Comparison of ENCODE assay signal across 12 cellular contexts in genomic region chr16:11114366-11115164, GRCh38.
A peak's percentile ranks its signal among the peaks of the same experiment; 100 is the strongest.
DNase-seq lines count a peak whose midpoint lies in the region; ATAC-seq and TF ChIP-seq lines count a peak whose summit lies in the region.
"Had no signal": no experiment of that assay in that cellular context is flagged by ENCODE, and none has a peak within 500 bp of the region (broad histone marks: within the 10 kb centered on the region; RNA-seq: fewer than 3 reads in every experiment).

No MANE protein-coding gene starts in this region.

- WGBS in psoas muscle, 3 donors = 91 to 95% (median 92%) methylated on average over 15 of the region's 15 CpGs

- no peaks in the 10 kb centered on the region for H3K4me1 ChIP-seq in psoas muscle

- intact Hi-C loops in CD14-positive monocyte (cut with micrococcal nuclease) = no loop called here
- intact Hi-C loops in natural killer cell (cut with micrococcal nuclease) = loop anchor here (10.0 kb wide), 1 partner anchor 140 kb away; the partner anchor contains the start of gene SOCS1
- intact Hi-C loops in psoas muscle (cut with DNase I) = no loop called here

- peak overlapping the region; percentile 33 to 75 for H3K4me3 Mint-ChIP-seq in CD14-positive monocyte
- H3K4me3 Mint-ChIP-seq in activated T-cell treated with anti-CD3 and anti-CD28 coated beads, Interleukin-2, amount 50 U/mL, for 72 hours = peak overlapping the region; percentile 66 to 79
- peak overlapping the region; percentile 81 for H3K4me3 Mint-ChIP-seq in natural killer cell

- DNase-seq in CD14-positive monocyte (ENCODE audit: low spot score) = no peak
- peak; percentile 43 to 55 for DNase-seq in activated T-cell treated with anti-CD3 and anti-CD28 coated beads, Interleukin-2, amount 50 U/mL, for 72 hours
- DNase-seq in natural killer cell = no peak
- no peak for DNase-seq in mucosa of gallbladder (ENCODE audit: low spot score)
- no peak for DNase-seq in NCI-H2227 (lab: John Stamatoyannopoulos, UW; ENCODE audit: unreplicated experiment)
- DNase-seq in psoas muscle = no peak
- DNase-seq: BE2C, NCI-H526 treated with DMSO at 0.1 percent for 48 hours, nucleus accumbens, T1000 had no signal

- H3K27ac ChIP-seq in KOPT-K1 (ENCODE audit: low read depth, low read length, poor library complexity, severe bottlenecking) (peak overlapping the region; percentile 82), psoas muscle (no peak overlapping the region)

- peaks cover 17% of the 10 kb centered on the region for H3K4me1 Mint-ChIP-seq in CD14-positive monocyte
- peaks cover 91% of the 10 kb centered on the region for H3K4me1 Mint-ChIP-seq in activated T-cell treated with anti-CD3 and anti-CD28 coated beads, Interleukin-2, amount 50 U/mL, for 72 hours (ENCODE audit: low read depth)
- peaks cover 53% of the 10 kb centered on the region in 2 donors for H3K4me1 Mint-ChIP-seq in natural killer cell

- peaks cover 0 to 3% (median 0%) of the 10 kb centered on the region in 3 donors for H3K27me3 Mint-ChIP-seq in CD14-positive monocyte (ENCODE audit: low read depth in 3 of 3)
- no peaks in the 10 kb centered on the region for H3K27me3 Mint-ChIP-seq in activated T-cell treated with anti-CD3 and anti-CD28 coated beads, Interleukin-2, amount 50 U/mL, for 72 hours (ENCODE audit: low read depth)
- H3K27me3 Mint-ChIP-seq in natural killer cell (ENCODE audit: low read depth in 2 of 2) = no peaks in the 10 kb centered on the region

- no peak overlapping the region for H3K4me3 ChIP-seq in psoas muscle

- no peaks in the 10 kb centered on the region for H3K27me3 ChIP-seq in psoas muscle (ENCODE audit: insufficient read depth in 3 of 3, low read length in 2 of 3)
- H3K27me3 ChIP-seq: BE2C had no signal

- peaks cover 21% of the 10 kb centered on the region in 2 donors for H3K36me3 Mint-ChIP-seq in CD14-positive monocyte
- H3K36me3 Mint-ChIP-seq in activated T-cell treated with anti-CD3 and anti-CD28 coated beads, Interleukin-2, amount 50 U/mL, for 72 hours (ENCODE audit: insufficient read depth in 2 of 2) = peaks cover 10 to 27% of the 10 kb centered on the region in 2 donors
- H3K36me3 Mint-ChIP-seq in natural killer cell = no peaks in the 10 kb centered on the region

- H3K9me3 ChIP-seq in KOPT-K1 (ENCODE audit: insufficient read depth, low read length, poor library complexity, severe bottlenecking) (no peaks in the 10 kb centered on the region), psoas muscle (no peaks in the 10 kb centered on the region)
- H3K9me3 ChIP-seq: BE2C had no signal

- peaks cover 6 to 14% (median 10%) of the 10 kb centered on the region in 7 donors for H3K9me3 Mint-ChIP-seq in CD14-positive monocyte
- peaks cover 2% of the 10 kb centered on the region in 2 donors for H3K9me3 Mint-ChIP-seq in activated T-cell treated with anti-CD3 and anti-CD28 coated beads, Interleukin-2, amount 50 U/mL, for 72 hours
- H3K9me3 Mint-ChIP-seq in natural killer cell = no peaks in the 10 kb centered on the region

- TF ChIP-seq CTCF in CD14-positive monocyte (IDR thresholded peaks at IDR 0.05) = no peak
- no peak for TF ChIP-seq CTCF in natural killer cell (IDR thresholded peaks at IDR 0.05)
- no peak for TF ChIP-seq CTCF in psoas muscle (IDR thresholded peaks at IDR 0.05)

- H3K36me3 ChIP-seq in KOPT-K1 (ENCODE audit: insufficient read depth, low read length) = no peaks in the 10 kb centered on the region
- H3K36me3 ChIP-seq in psoas muscle (ENCODE audit: insufficient read depth in 1 of 2, low read depth in 1 of 2) = peaks cover 0 to 5% of the 10 kb centered on the region in 2 donors
- H3K36me3 ChIP-seq: BE2C had no signal

- ATAC-seq in activated T-cell treated with anti-CD3 and anti-CD28 coated beads, Interleukin-2, amount 50 U/mL, for 72 hours (replicated peaks in 1 of 2) = peak; percentile 81
- ATAC-seq in natural killer cell (peak; percentile 64 to 77 (median 68)), HG03280 (IDR thresholded peaks at IDR 0.05; ENCODE audit: unreplicated experiment) (no peak), psoas muscle (no peak)

- H3K27ac Mint-ChIP-seq in CD14-positive monocyte (peak overlapping the region; percentile 6 to 76 (median 41)), natural killer cell (peak overlapping the region; percentile 48 to 66)
- peak overlapping the region; percentile 83 for H3K27ac Mint-ChIP-seq in activated T-cell treated with anti-CD3 and anti-CD28 coated beads, Interleukin-2, amount 50 U/mL, for 72 hours

Comparison
In these comparisons a context has a peak if more than half of its experiments do, and no peak if none do; other contexts are left out.
1. DNase-seq: peak in activated T-cell treated with anti-CD3 and anti-CD28 coated beads, Interleukin-2, amount 50 U/mL, for 72 hours (2 of 2); none in CD14-positive monocyte (single experiment), natural killer cell (single experiment), mucosa of gallbladder (single experiment), NCI-H2227 (single experiment) and psoas muscle (0 of 2).
2. ATAC-seq: peak in activated T-cell treated with anti-CD3 and anti-CD28 coated beads, Interleukin-2, amount 50 U/mL, for 72 hours (2 of 2) and natural killer cell (3 of 3); none in HG03280 (single experiment) and psoas muscle (0 of 4).
3. Peak in every context shown above with its lines, with median percentiles within 50 percentile points of each other: H3K27ac Mint-ChIP-seq and H3K4me3 Mint-ChIP-seq.